Comparison of ENCODE assay signal across 9 cellular contexts in genomic region chr19:16160943-16161560, GRCh38. TPM values are rescaled to one million over a fixed set of nuclear protein-coding genes. Genes with fewer than 3 reads are reported as not detected.
DNase-seq lines count a peak whose midpoint lies in the region; ATAC-seq and TF ChIP-seq lines count a peak whose summit lies in the region.
"Had no signal": no experiment of that assay in that cellular context is flagged by ENCODE, and none has a peak within 500 bp of the region (broad histone marks: within the 10 kb centered on the region; RNA-seq: fewer than 3 reads in every experiment).

No MANE protein-coding gene starts in this region.

- peak overlapping the region; percentile 42 for H3K4me2 ChIP-seq in GM23248 (ENCODE audit: unreplicated experiment)

- no peaks in the 10 kb centered on the region for H3K79me2 ChIP-seq in GM23248 (ENCODE audit: insufficient read depth)

- TF ChIP-seq CTCF in chondrocyte (IDR thresholded peaks at IDR 0.05), result no peak

- CTCF ChIA-PET in HEK293T (lab: Yijun Ruan, JAX), result no interaction called here

- H4K20me1 ChIP-seq in GM23248 (ENCODE audit: insufficient read depth), result no peaks in the 10 kb centered on the region

- peak; percentile 83 for DNase-seq in GM23248
- DNase-seq in RPMI7951 (ENCODE audit: low read depth), result peak; percentile 79
- DNase-seq in chondrocyte (ENCODE audit: low spot score), result no peak
- DNase-seq in smooth muscle cell of the brain vasculature (ENCODE audit: low read depth, low spot score), result peak; percentile 55
- DNase-seq in HEK293T (ENCODE audit: extremely low spot score), result no peak
- DNase-seq in effector memory CD8-positive, alpha-beta T cell, result no peak

- no peak overlapping the region for H3K4me3 Mint-ChIP-seq in chondrocyte (ENCODE audit: unreplicated experiment)
- no peak overlapping the region for H3K4me3 Mint-ChIP-seq in effector memory CD8-positive, alpha-beta T cell

- H3K36me3 Mint-ChIP-seq in chondrocyte (ENCODE audit: low read depth), result no peaks in the 10 kb centered on the region
- peaks cover 18% of the 10 kb centered on the region for H3K36me3 Mint-ChIP-seq in effector memory CD8-positive, alpha-beta T cell (ENCODE audit: insufficient read depth)

- POLR2A ChIA-PET in HEK293T (lab: Yijun Ruan, JAX), result interaction anchor here (0.6 kb wide), 1 partner anchor 745 kb away, joined by 3 read pairs; no protein-coding TSS in a partner anchor

- H3K4me1 Mint-ChIP-seq in chondrocyte (ENCODE audit: low read depth), result peaks cover 13% of the 10 kb centered on the region
- peaks cover 0 to 4% of the 10 kb centered on the region in 2 donors for H3K4me1 Mint-ChIP-seq in effector memory CD8-positive, alpha-beta T cell (ENCODE audit: low read depth in 2 of 2)

- peak overlapping the region; percentile 66 for H3K27ac Mint-ChIP-seq in chondrocyte (ENCODE audit: unreplicated experiment)
- H3K27ac Mint-ChIP-seq in effector memory CD8-positive, alpha-beta T cell, result peak overlapping the region in 1 of 2 donors; percentile 49

- ATAC-seq in HG03159 (IDR thresholded peaks at IDR 0.05; ENCODE audit: unreplicated experiment), result no peak
- no peak for ATAC-seq in HG03432 (IDR thresholded peaks at IDR 0.05; ENCODE audit: unreplicated experiment)
- ATAC-seq in effector memory CD8-positive, alpha-beta T cell (replicated peaks), result no peak

- H3K36me3 ChIP-seq in GM23248 (ENCODE audit: low read depth), result no peaks in the 10 kb centered on the region

- no peaks in the 10 kb centered on the region for H3K27me3 ChIP-seq in GM23248 (replicated peaks; ENCODE audit: insufficient read depth)

- H2AFZ ChIP-seq in GM23248, result peak overlapping the region; percentile 41; the same call in 1 of the 2 replicates

- no peaks in the 10 kb centered on the region for H3K9me2 ChIP-seq in GM23248 (ENCODE audit: insufficient read depth)

- 69 to 77% methylated on average over 14 of the region's 14 CpGs for WGBS in GM23248 (ENCODE audit: low coverage in 1 of 2, low lambda C conversion rate in 2 of 2, missing lambda C conversion rate in 2 of 2), 2 experiments

- H3F3A ChIP-seq in GM23248 (ENCODE audit: insufficient read depth), result peaks cover 13% of the 10 kb centered on the region

- in situ Hi-C loops in GM23248 (cut with MboI), result no loop called here

- H3K9me3 Mint-ChIP-seq in chondrocyte (ENCODE audit: low read depth), result no peaks in the 10 kb centered on the region
- no peaks in the 10 kb centered on the region for H3K9me3 Mint-ChIP-seq in effector memory CD8-positive, alpha-beta T cell

- H3K27me3 Mint-ChIP-seq in chondrocyte (ENCODE audit: low read depth), result no peaks in the 10 kb centered on the region
- no peaks in the 10 kb centered on the region for H3K27me3 Mint-ChIP-seq in effector memory CD8-positive, alpha-beta T cell

- no peaks in the 10 kb centered on the region for H3K9me3 ChIP-seq in GM23248 (ENCODE audit: low read depth)

- no peak overlapping the region for H3K4me3 ChIP-seq in GM23248
- H3K4me3 ChIP-seq: skin epidermis had no signal

- H3K9ac ChIP-seq in GM23248, result no peak overlapping the region

- H3K27ac ChIP-seq in GM23248, result no peak overlapping the region
- H3K27ac ChIP-seq: skin epidermis had no signal

- H3K4me1 ChIP-seq in GM23248 (ENCODE audit: insufficient read depth), result peaks cover 10% of the 10 kb centered on the region

TF ChIP-seq in HEK293T, 16 proteins besides CTCF, POLR2A, EP300 and RAD21:
- TF ChIP-seq ARNT (IDR thresholded peaks at IDR 0.05) (no peak), HDGF (IDR thresholded peaks at IDR 0.05; ENCODE audit: borderline replicate concordance) (no peak), FOXA1 (IDR thresholded peaks at IDR 0.05) (no peak)

RNA-seq across cellular contexts. Expression of gene CIB3, which starts 12.3 kb away (rescaled TPM):
- not detected in 2 replicates for total RNA-seq in GM23248 (2014; rRNA removed; shearing (Covaris generic))
- not detected in 2 replicates for polyA plus RNA-seq in GM23248 (2016; fragmentation: Nextera tagmentation; extraction: Ambion mirVana)
- not detected in 2 replicates for total RNA-seq in RPMI7951 (2014; rRNA removed; shearing (Covaris generic))
- total RNA-seq in chondrocyte, result not detected in 3 replicates

RNA-seq across cellular contexts. Expression of gene HSH2D, which starts 17.6 kb away (rescaled TPM):
- not detected in 2 replicates for total RNA-seq in GM23248 (2014; rRNA removed; shearing (Covaris generic))
- polyA plus RNA-seq in GM23248 (2016; fragmentation: Nextera tagmentation; extraction: Ambion mirVana), result 0.13 TPM in 1 of 2 replicates, not detected in the other
- not detected in 2 replicates for total RNA-seq in RPMI7951 (2014; rRNA removed; shearing (Covaris generic))
- not detected in 3 replicates for total RNA-seq in chondrocyte

RNA-seq across cellular contexts. Expression of gene FAM32A, which starts 24.2 kb away (rescaled TPM):
- total RNA-seq in GM23248 (2014; rRNA removed; shearing (Covaris generic)), result 114 and 120 TPM in 2 replicates
- polyA plus RNA-seq in GM23248 (2016; fragmentation: Nextera tagmentation; extraction: Ambion mirVana), result 122 and 126 TPM in 2 replicates
- 119 and 140 TPM in 2 replicates for total RNA-seq in RPMI7951 (2014; rRNA removed; shearing (Covaris generic))
- total RNA-seq in chondrocyte, result 64.9 to 72.4 TPM (median 68.6 TPM) in 3 replicates

RNA-seq across cellular contexts. Expression of gene AP1M1, which starts 36.7 kb away (rescaled TPM):
- 86.6 and 90.0 TPM in 2 replicates for total RNA-seq in GM23248 (2014; rRNA removed; shearing (Covaris generic))
- polyA plus RNA-seq in GM23248 (2016; fragmentation: Nextera tagmentation; extraction: Ambion mirVana), result 96.2 and 99.6 TPM in 2 replicates
- 134 and 138 TPM in 2 replicates for total RNA-seq in RPMI7951 (2014; rRNA removed; shearing (Covaris generic))
- 78.3 to 91.2 TPM (median 81.8 TPM) in 3 replicates for total RNA-seq in chondrocyte

RNA-seq across cellular contexts. Expression of gene RAB8A, which starts 49.4 kb away (rescaled TPM):
- total RNA-seq in GM23248 (2014; rRNA removed; shearing (Covaris generic)), result 29.5 and 42.6 TPM in 2 replicates
- polyA plus RNA-seq in GM23248 (2016; fragmentation: Nextera tagmentation; extraction: Ambion mirVana), result 106 and 112 TPM in 2 replicates
- total RNA-seq in RPMI7951 (2014; rRNA removed; shearing (Covaris generic)), result 83.8 and 111 TPM in 2 replicates
- total RNA-seq in chondrocyte, result 65.5 to 73.7 TPM (median 69.9 TPM) in 3 replicates

Comparison
In these comparisons a context has a peak if more than half of its experiments do, and no peak if none do; other contexts are left out.
1. DNase-seq: peak in GM23248 (single experiment), RPMI7951 (single experiment) and smooth muscle cell of the brain vasculature (single experiment); none in chondrocyte (single experiment), HEK293T (single experiment) and effector memory CD8-positive, alpha-beta T cell (0 of 3).